ENCODE assay signal across 11 cellular contexts in genomic region chr9:136092741-136093140, GRCh38. TPM values are rescaled to one million over a fixed set of nuclear protein-coding genes. Genes with fewer than 3 reads are reported as not detected.
DNase-seq lines count a peak whose midpoint lies in the region; ATAC-seq, FAIRE-seq and TF ChIP-seq lines count a peak whose summit lies in the region.
"Had no signal": no experiment of that assay in that cellular context is flagged by ENCODE, and none has a peak within 500 bp of the region (broad histone marks: within the 10 kb centered on the region; RNA-seq: fewer than 3 reads in every experiment).

No MANE protein-coding gene starts in this region.

- H3K9me3 Mint-ChIP-seq in activated CD4-positive, alpha-beta T cell treated with anti-CD3 and anti-CD28 coated beads, Interleukin-2, amount 10 ng/mL, durations not matched to agents 7 days and 5 days = no peaks in the 10 kb centered on the region

- H3K27me3 Mint-ChIP-seq in activated CD4-positive, alpha-beta T cell treated with anti-CD3 and anti-CD28 coated beads, Interleukin-2, amount 10 ng/mL, durations not matched to agents 7 days and 5 days = peaks cover 2% of the 10 kb centered on the region

- TF ChIP-seq CTCF in HepG2 (CRISPR knock-in tag; IDR thresholded peaks at IDR 0.05) = peak; percentile 29

- no peak overlapping the region for H2AFZ ChIP-seq in HepG2 (ENCODE audit: low read length)

- no peak for TF ChIP-seq EP300 in HepG2 (IDR thresholded peaks at IDR 0.05; ENCODE audit: low read depth in 2 of 2, low read length in 2 of 2)
- TF ChIP-seq EP300 in HepG2 (CRISPR knock-in tag; IDR thresholded peaks at IDR 0.05; ENCODE audit: borderline replicate concordance) = no peak

- no peak overlapping the region for H3K27ac Mint-ChIP-seq in activated CD4-positive, alpha-beta T cell treated with anti-CD3 and anti-CD28 coated beads, Interleukin-2, amount 10 ng/mL, durations not matched to agents 7 days and 5 days

- no peaks in the 10 kb centered on the region for H3K27me3 ChIP-seq in adipocyte (replicated peaks; ENCODE audit: control insufficient read depth, insufficient read depth, low read length)
- peaks cover 2 to 8% of the 10 kb centered on the region in 2 experiments; a peak in 3 of 5 replicates for H3K27me3 ChIP-seq in HepG2 (ENCODE audit: control insufficient read depth in 1 of 2, insufficient read depth in 2 of 2, low read length in 2 of 2)

- DNase-seq in activated CD4-positive, alpha-beta T cell treated with anti-CD3 and anti-CD28 coated beads, Interleukin-2, amount 10 ng/mL, durations not matched to agents 7 days and 5 days = no peak
- no peak for DNase-seq in activated CD4-positive, alpha-beta T cell treated with anti-CD3 and anti-CD28 coated beads, Interleukin-2, amount 50 U/mL, for 4 hours
- DNase-seq in adipocyte (ENCODE audit: low read depth) (no peak), HepG2 (ENCODE audit: low spot score) (no peak), occipital lobe (lab: John Stamatoyannopoulos, UW) (no peak), HuH-7 (ENCODE audit: low spot score) (no peak)
- DNase-seq: NCI-H446; stimulated activated naive CD4-positive, alpha-beta T cell had no signal

- H3K36me3 Mint-ChIP-seq in activated CD4-positive, alpha-beta T cell treated with anti-CD3 and anti-CD28 coated beads, Interleukin-2, amount 10 ng/mL, durations not matched to agents 7 days and 5 days (ENCODE audit: low read depth) = no peaks in the 10 kb centered on the region

- H3K4me3 Mint-ChIP-seq in activated CD4-positive, alpha-beta T cell treated with anti-CD3 and anti-CD28 coated beads, Interleukin-2, amount 10 ng/mL, durations not matched to agents 7 days and 5 days = peak overlapping the region; percentile 9

- 82% methylated on average over 8 of the region's 9 CpGs for WGBS in HepG2 (ENCODE audit: low lambda C conversion rate)

- peak overlapping the region; percentile 85 for H3K4me3 ChIP-seq in adipocyte (ENCODE audit: low read length)
- peak overlapping the region; percentile 10 to 81 (median 81); a peak in 3 of 6 replicates for H3K4me3 ChIP-seq in HepG2 (replicated peaks in 1 of 3; ENCODE audit: insufficient read depth in 1 of 3, low read depth in 2 of 3, low read length in 3 of 3)

- no TSS peak for BruUV-seq in HepG2 (replicated peaks; lab: Mats Ljungman, UMichigan)

- H3K9me3 ChIP-seq in adipocyte (ENCODE audit: control insufficient read depth, low read length) (no peaks in the 10 kb centered on the region), HepG2 (ENCODE audit: low read length) (no peaks in the 10 kb centered on the region)

- H4K20me1 ChIP-seq in HepG2 (ENCODE audit: insufficient read depth, low read length) = peaks cover 41% of the 10 kb centered on the region; the same call in 1 of the 2 replicates

- intact Hi-C loops in HepG2 (cut with micrococcal nuclease; ENCODE audit: unreplicated experiment) = loop anchor here (5.0 kb wide), 1 partner anchor 40 kb away; no protein-coding TSS in a partner anchor

- H3K36me3 ChIP-seq in adipocyte (ENCODE audit: control insufficient read depth, insufficient read depth, low read length, severe bottlenecking) (no peaks in the 10 kb centered on the region), HepG2 (replicated peaks in 1 of 2; ENCODE audit: control insufficient read depth in 1 of 2, insufficient read depth in 2 of 2, low read length in 2 of 2) (0 out of 5 replicates have a peak, but pooled peaks cover 2 to 5% of the 10 kb centered on the region in 2 experiments)

- CTCF ChIA-PET in activated CD4-positive, alpha-beta T cell treated with anti-CD3 and anti-CD28 coated beads, Interleukin-2, amount 10 ng/mL, durations not matched to agents 7 days and 5 days (lab: Charles Lee) = no interaction called here
- CTCF ChIA-PET in HepG2 (lab: Yijun Ruan, JAX; ENCODE audit: low intra/inter-chr PET ratio, low total read pairs) = no interaction called here

- no peak for TF ChIP-seq POLR2A in HepG2 (IDR thresholded peaks at IDR 0.05; ENCODE audit: insufficient read depth in 1 of 2, low read depth in 2 of 2, low read length in 2 of 2)

- TF ChIP-seq RAD21 in HepG2 (CRISPR knock-in tag; IDR thresholded peaks at IDR 0.05) = no peak

- in situ Hi-C loops in HepG2 (cut with HindIII; ENCODE audit: extremely low pct_ligation_motif_present, low pct_unique_long_range_greater_than_20kb) = no loop called here

- H3K4me2 ChIP-seq in HepG2 (ENCODE audit: low read depth, low read length) = peak overlapping the region; percentile 91

- H3K27ac ChIP-seq in HepG2 (ENCODE audit: extremely low read length, insufficient read depth, low read length) (peak overlapping the region; percentile 82), temporal lobe (ENCODE audit: low read depth, low read length) (peak overlapping the region; percentile 71)

- H3K79me2 ChIP-seq in HepG2 (ENCODE audit: insufficient read depth, low read length) = peaks cover 63% of the 10 kb centered on the region

- H3K4me1 Mint-ChIP-seq in activated CD4-positive, alpha-beta T cell treated with anti-CD3 and anti-CD28 coated beads, Interleukin-2, amount 10 ng/mL, durations not matched to agents 7 days and 5 days = peaks cover 9% of the 10 kb centered on the region

- H3K4me1 ChIP-seq in adipocyte (ENCODE audit: control insufficient read depth, insufficient read depth, low read length) (peaks cover 17% of the 10 kb centered on the region), HepG2 (ENCODE audit: insufficient read depth, low read length) (peaks cover 47% of the 10 kb centered on the region)

- no peak for ATAC-seq in HepG2
- no peak for ATAC-seq in GM18858 (IDR thresholded peaks at IDR 0.05; ENCODE audit: unreplicated experiment)

- FAIRE-seq in HepG2 (lab: Jason Lieb, UNC) = no peak
- FAIRE-seq: GM12892 had no signal

- peak overlapping the region; percentile 52 for H3K9ac ChIP-seq in adipocyte (ENCODE audit: low read length)
- H3K9ac ChIP-seq in HepG2 (ENCODE audit: insufficient read depth, low read depth, low read length) = no peak overlapping the region

- POLR2A ChIA-PET in activated CD4-positive, alpha-beta T cell treated with anti-CD3 and anti-CD28 coated beads, Interleukin-2, amount 10 ng/mL, durations not matched to agents 7 days and 5 days (lab: Charles Lee) = no interaction called here
- POLR2A ChIA-PET in HepG2 (lab: Yijun Ruan, JAX) = interaction anchor here (0.7 to 3.5 kb wide), 5 partner anchors 25 to 99 kb away, joined by 3 to 35 read pairs (median 7); partner anchors contain the start of gene TMEM250

RNA-seq across cellular contexts. Expression of gene NACC2, which starts 2.3 kb away (rescaled TPM):
- 1 to 10 TPM; 4.1 to 4.4 TPM for total RNA-seq in activated CD4-positive, alpha-beta T cell treated with anti-CD3 and anti-CD28 coated beads, Interleukin-2, amount 10 ng/mL, durations not matched to agents 7 days and 5 days
- 10.5 and 12.3 TPM in 2 replicates for total RNA-seq in HepG2 (2016; rRNA removed; fragmentation: Illumina TruSeq; extraction: Trizol)
- 2.1 and 2.2 TPM in 2 replicates for total RNA-seq in HepG2 (2016; cell fraction: cytosol; rRNA removed; fragmentation: Illumina TruSeq; extraction: Trizol; ENCODE audit: low read depth)
- total RNA-seq in HepG2 (2016; cell fraction: insoluble cytoplasmic fraction; rRNA removed; fragmentation: Illumina TruSeq; extraction: Trizol) = 9.0 and 12.3 TPM in 2 replicates
- 5.3 TPM in 2 replicates for total RNA-seq in HepG2 (2016; cell fraction: membrane; rRNA removed; fragmentation: Illumina TruSeq; extraction: Trizol)
- total RNA-seq in HepG2 (2016; cell fraction: nucleus; rRNA removed; fragmentation: Illumina TruSeq; extraction: Trizol) = 8.0 and 9.6 TPM in 2 replicates
- polyA plus RNA-seq in HepG2 (2011; rRNA removed) = 5.9 and 6.3 TPM in 2 replicates
- 4.1 and 5.8 TPM in 2 replicates for polyA plus RNA-seq in HepG2 (2011; cell fraction: cytosol; rRNA removed)
- polyA plus RNA-seq in HepG2 (2011; cell fraction: nucleus; rRNA removed) = 28.9 and 40.8 TPM in 2 replicates
- polyA plus RNA-seq in HepG2 (2012) = 6.2 and 7.1 TPM in 2 replicates
- polyA plus RNA-seq in HepG2 (2016; cell fraction: cytosol; fragmentation: Illumina TruSeq; extraction: Trizol; ENCODE audit: low read depth) = 0.80 TPM in 2 replicates
- polyA plus RNA-seq in HepG2 (2016; cell fraction: insoluble cytoplasmic fraction; fragmentation: Illumina TruSeq; extraction: Trizol; ENCODE audit: low read depth) = 8.9 and 10.6 TPM in 2 replicates
- 2.4 and 2.5 TPM in 2 replicates for polyA plus RNA-seq in HepG2 (2016; cell fraction: membrane; fragmentation: Illumina TruSeq; extraction: Trizol; ENCODE audit: low read depth)
- polyA plus RNA-seq in HepG2 (2016; cell fraction: nucleus; fragmentation: Illumina TruSeq; extraction: Trizol; ENCODE audit: insufficient read depth, low read depth) = 15.3 and 15.7 TPM in 2 replicates
- polyA minus RNA-seq in HepG2 (2011; rRNA and poly(A)+ RNA removed; ENCODE audit: low replicate concordance) = 14.5 and 16.4 TPM in 2 replicates
- polyA minus RNA-seq in HepG2 (2011; cell fraction: cytosol; rRNA and poly(A)+ RNA removed) = 9.2 and 9.6 TPM in 2 replicates
- 10.6 and 13.4 TPM in 2 replicates for polyA minus RNA-seq in HepG2 (2011; cell fraction: nucleus; rRNA and poly(A)+ RNA removed)
- total RNA-seq in temporal lobe = 3.9 TPM
- 5.9 TPM for total RNA-seq in occipital lobe

RNA-seq across cellular contexts. Expression of gene TMEM250, which starts 25.9 kb away (rescaled TPM):
- total RNA-seq in activated CD4-positive, alpha-beta T cell treated with anti-CD3 and anti-CD28 coated beads, Interleukin-2, amount 10 ng/mL, durations not matched to agents 7 days and 5 days = 10 to 100 TPM; 50.2 to 56.4 TPM
- total RNA-seq in HepG2 (2016; rRNA removed; fragmentation: Illumina TruSeq; extraction: Trizol) (12.0 and 13.9 TPM in 2 replicates), temporal lobe (16.5 TPM), occipital lobe (26.4 TPM)
- 7.7 and 7.9 TPM in 2 replicates for total RNA-seq in HepG2 (2016; cell fraction: cytosol; rRNA removed; fragmentation: Illumina TruSeq; extraction: Trizol; ENCODE audit: low read depth)
- total RNA-seq in HepG2 (2016; cell fraction: insoluble cytoplasmic fraction; rRNA removed; fragmentation: Illumina TruSeq; extraction: Trizol) = 9.6 and 13.9 TPM in 2 replicates
- total RNA-seq in HepG2 (2016; cell fraction: membrane; rRNA removed; fragmentation: Illumina TruSeq; extraction: Trizol) = 17.8 and 22.1 TPM in 2 replicates
- 10.1 and 11.0 TPM in 2 replicates for total RNA-seq in HepG2 (2016; cell fraction: nucleus; rRNA removed; fragmentation: Illumina TruSeq; extraction: Trizol)
- polyA plus RNA-seq in HepG2 (2011; rRNA removed) = 5.5 and 7.1 TPM in 2 replicates
- 7.1 and 10.4 TPM in 2 replicates for polyA plus RNA-seq in HepG2 (2011; cell fraction: cytosol; rRNA removed)
- polyA plus RNA-seq in HepG2 (2011; cell fraction: nucleus; rRNA removed) = 9.4 and 12.5 TPM in 2 replicates
- polyA plus RNA-seq in HepG2 (2012) = 6.0 and 9.5 TPM in 2 replicates
- polyA plus RNA-seq in HepG2 (2016; cell fraction: cytosol; fragmentation: Illumina TruSeq; extraction: Trizol; ENCODE audit: low read depth) = 6.4 and 8.1 TPM in 2 replicates
- polyA plus RNA-seq in HepG2 (2016; cell fraction: insoluble cytoplasmic fraction; fragmentation: Illumina TruSeq; extraction: Trizol; ENCODE audit: low read depth) = 14.5 and 15.8 TPM in 2 replicates
- 14.9 and 17.1 TPM in 2 replicates for polyA plus RNA-seq in HepG2 (2016; cell fraction: membrane; fragmentation: Illumina TruSeq; extraction: Trizol; ENCODE audit: low read depth)
- polyA plus RNA-seq in HepG2 (2016; cell fraction: nucleus; fragmentation: Illumina TruSeq; extraction: Trizol; ENCODE audit: insufficient read depth, low read depth) = 14.9 and 17.4 TPM in 2 replicates
- polyA minus RNA-seq in HepG2 (2011; rRNA and poly(A)+ RNA removed; ENCODE audit: low replicate concordance) = 18.3 and 50.6 TPM in 2 replicates
- polyA minus RNA-seq in HepG2 (2011; cell fraction: cytosol; rRNA and poly(A)+ RNA removed) = 7.9 and 8.8 TPM in 2 replicates
- polyA minus RNA-seq in HepG2 (2011; cell fraction: nucleus; rRNA and poly(A)+ RNA removed) = 4.7 and 8.0 TPM in 2 replicates
